In genomic region chr1:34694383-34694782, GRCh38 we compare ENCODE assay signal across 8 cellular contexts.
"Had no signal": no experiment of that assay in that cellular context is flagged by ENCODE, and none has a peak within 500 bp of the region (broad histone marks: within the 10 kb centered on the region; RNA-seq: fewer than 3 reads in every experiment).

No MANE protein-coding gene starts in this region.

- H3K9me3 Mint-ChIP-seq: GM23338, H9 had no signal

- H3K27ac Mint-ChIP-seq: GM23338, H9 had no signal

- H3K4me1 Mint-ChIP-seq: GM23338, H9 had no signal

- FAIRE-seq: H1, H54, HTR-8/SVneo, K562 had no signal

- H3K4me3 Mint-ChIP-seq: GM23338, H9 had no signal

- H2AFZ ChIP-seq: GM23338 had no signal

- DNase-seq: H9, HCEC 1CT, IMR-90 had no signal

- H3K4me2 ChIP-seq: GM23338 had no signal

- ATAC-seq: GM23338, K562 had no signal

- H3K4me3 ChIP-seq: GM23338, K562 had no signal
